9 cellular contexts compared by ENCODE assay signal in genomic region chr3:148727242-148727641, GRCh38. TPM values are rescaled to one million over a fixed set of nuclear protein-coding genes. Genes with fewer than 3 reads are reported as not detected.
DNase-seq lines count a peak whose midpoint lies in the region; ATAC-seq, FAIRE-seq and TF ChIP-seq lines count a peak whose summit lies in the region.
"Had no signal": no experiment of that assay in that cellular context is flagged by ENCODE, and none has a peak within 500 bp of the region (broad histone marks: within the 10 kb centered on the region; RNA-seq: fewer than 3 reads in every experiment).

No MANE protein-coding gene starts in this region.

- no peaks in the 10 kb centered on the region for H3K27me3 Mint-ChIP-seq in stimulated activated naive CD8-positive, alpha-beta T cell treated with anti-CD3 and anti-CD28 coated beads, Interleukin-15, amount 100 ng/mL, for 72 hours

- H3K4me1 Mint-ChIP-seq in stimulated activated naive CD8-positive, alpha-beta T cell treated with anti-CD3 and anti-CD28 coated beads, Interleukin-15, amount 100 ng/mL, for 72 hours: peaks cover 5% of the 10 kb centered on the region

- TF ChIP-seq POLR2A in GM12891 (IDR thresholded peaks at IDR 0.05; ENCODE audit: low read depth, low read length): no peak

- CTCF ChIA-PET in A673 (lab: Charles Lee): interaction anchor here (0.5 kb wide), 1 partner anchor 228 kb away, joined by 3 read pairs; no protein-coding TSS in a partner anchor

- no TSS peak for BruUV-seq in A673 (replicated peaks; lab: Mats Ljungman, UMichigan)

- H3K4me3 ChIP-seq in A673 (ENCODE audit: low read depth, low read length, poor library complexity, severe bottlenecking) (no peak overlapping the region), tibial artery (no peak overlapping the region)

- peak overlapping the region; percentile 76 to 78 for H3K27ac Mint-ChIP-seq in stimulated activated naive CD8-positive, alpha-beta T cell treated with anti-CD3 and anti-CD28 coated beads, Interleukin-15, amount 100 ng/mL, for 72 hours

- TF ChIP-seq CTCF in A673 (conservative IDR thresholded peaks at IDR 0.05; ENCODE audit: low read depth, low read length): peak; percentile 54
- TF ChIP-seq CTCF in tibial artery (IDR thresholded peaks at IDR 0.05): no peak

- no peaks in the 10 kb centered on the region for H3K27me3 ChIP-seq in A673 (replicated peaks; ENCODE audit: insufficient read depth, low read depth, low read length, poor library complexity)
- H3K27me3 ChIP-seq in tibial artery: no peaks in the 10 kb centered on the region

- POLR2A ChIA-PET in A673 (lab: Charles Lee; ENCODE audit: low non-redundant PET): no interaction called here

- H3K27ac ChIP-seq in A673 (ENCODE audit: low read depth, low read length, poor library complexity, severe bottlenecking) (no peak overlapping the region), tibial artery (no peak overlapping the region)

- H3K9me3 ChIP-seq in A673 (ENCODE audit: low read depth, low read length, poor library complexity, severe bottlenecking): no peaks in the 10 kb centered on the region
- H3K9me3 ChIP-seq in tibial artery: no peaks in the 10 kb centered on the region

- H3K4me1 ChIP-seq in A673 (ENCODE audit: insufficient read depth, low read length, poor library complexity, severe bottlenecking) (no peaks in the 10 kb centered on the region), tibial artery (no peaks in the 10 kb centered on the region)

- DNase-seq in A673 (ENCODE audit: low spot score): peak; percentile 57
- DNase-seq in GM12891 (ENCODE audit: insufficient read length, low spot score): peak; percentile 11
- DNase-seq in NCI-H1092 (lab: John Stamatoyannopoulos, UW): peak; percentile 10
- peak; percentile 41 for DNase-seq in SW480 (ENCODE audit: low spot score)
- peak; percentile 60 to 92 (median 78) for DNase-seq in head of caudate nucleus
- DNase-seq in stimulated activated naive CD8-positive, alpha-beta T cell treated with anti-CD3 and anti-CD28 coated beads, Interleukin-15, amount 100 ng/mL, for 72 hours: no peak
- DNase-seq in tibial artery: no peak

- no peaks in the 10 kb centered on the region for H3K36me3 ChIP-seq in A673 (ENCODE audit: insufficient read depth, low read length, poor library complexity, severe bottlenecking)
- H3K36me3 ChIP-seq in tibial artery: no peaks in the 10 kb centered on the region

- ATAC-seq in HG02678 (IDR thresholded peaks at IDR 0.05; ENCODE audit: unreplicated experiment): peak; percentile 80
- no peak for ATAC-seq in stimulated activated naive CD8-positive, alpha-beta T cell treated with anti-CD3 and anti-CD28 coated beads, Interleukin-15, amount 100 ng/mL, for 72 hours

- no peak for FAIRE-seq in GM12891 (lab: Jason Lieb, UNC)
- FAIRE-seq: colon had no signal

- intact Hi-C loops in A673 (cut with micrococcal nuclease; ENCODE audit: unreplicated experiment) (loop anchor here (2.0 kb wide), 1 partner anchor 220 kb away; no protein-coding TSS in a partner anchor), head of caudate nucleus (cut with DNase I) (loop anchor here (5.0 to 10.0 kb wide), 3 partner anchors 138 to 548 kb away; partner anchors contain the start of gene CPA3), tibial artery (cut with DNase I; ENCODE audit: low total_unique reads) (no loop called here)

- H3K9me3 Mint-ChIP-seq in stimulated activated naive CD8-positive, alpha-beta T cell treated with anti-CD3 and anti-CD28 coated beads, Interleukin-15, amount 100 ng/mL, for 72 hours: no peaks in the 10 kb centered on the region

- H3K4me3 Mint-ChIP-seq in stimulated activated naive CD8-positive, alpha-beta T cell treated with anti-CD3 and anti-CD28 coated beads, Interleukin-15, amount 100 ng/mL, for 72 hours: no peak overlapping the region

TF ChIP-seq in GM12891, 5 proteins besides CTCF, POLR2A, EP300 and RAD21:
- TF ChIP-seq TAF1 (IDR thresholded peaks at IDR 0.05; ENCODE audit: low read depth, low read length) (no peak), POLR2AphosphoS5 (IDR thresholded peaks at IDR 0.05; ENCODE audit: low read depth, low read length) (no peak), SPI1 (IDR thresholded peaks at IDR 0.05; ENCODE audit: low read depth, low read length) (no peak), POU2F2 (IDR thresholded peaks at IDR 0.05; ENCODE audit: low read depth, low read length) (no peak)

RNA-seq across cellular contexts. Expression of gene AGTR1, which starts 29.5 kb away (rescaled TPM):
- not detected in 2 replicates for total RNA-seq in A673 (2021)
- 0.13 TPM for polyA plus RNA-seq in GM12891 (2012; ENCODE audit: low read depth, missing spikeins)

Comparison
In these comparisons a context has a peak if more than half of its experiments do, and no peak if none do; other contexts are left out.
1. DNase-seq: peak in A673 (single experiment), GM12891 (single experiment), NCI-H1092 (single experiment), SW480 (single experiment) and head of caudate nucleus (42 of 42); none in stimulated activated naive CD8-positive, alpha-beta T cell treated with anti-CD3 and anti-CD28 coated beads, Interleukin-15, amount 100 ng/mL, for 72 hours (0 of 2) and tibial artery (0 of 2).